24 cellular contexts compared by ENCODE assay signal in the genomic region with DNA sequence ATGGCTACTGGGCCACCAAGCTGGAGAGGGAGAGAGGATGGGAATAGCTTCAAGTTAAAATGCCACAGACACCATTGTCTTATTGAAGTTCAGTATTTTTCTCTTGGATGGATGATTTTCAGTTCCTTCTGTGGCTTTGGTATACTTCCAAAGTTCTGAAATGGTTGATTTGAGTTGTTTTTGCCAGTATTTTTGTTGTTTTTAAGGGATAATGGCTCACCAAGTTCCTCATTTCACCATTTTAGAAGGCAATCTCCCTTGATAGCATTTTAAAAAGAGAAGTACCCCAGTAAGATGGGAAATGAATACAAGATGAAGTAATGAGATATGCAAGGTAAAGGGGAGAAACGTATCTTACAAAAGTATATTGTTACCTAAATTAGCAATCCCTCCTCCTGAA. TPM values are rescaled to one million over a fixed set of nuclear protein-coding genes. Genes with fewer than 3 reads are reported as not detected.
"Had no signal": no experiment of that assay in that cellular context is flagged by ENCODE, and none has a peak within 500 bp of the region (broad histone marks: within the 10 kb centered on the region; RNA-seq: fewer than 3 reads in every experiment).

No MANE protein-coding gene starts in this region.

- DNase-seq: activated CD4-positive, CD25-positive, alpha-beta regulatory T cell treated with anti-CD3 and anti-CD28 coated beads, Interleukin-2, amount 50 U/mL, for 72 hours; activated CD8-positive, alpha-beta memory T cell treated with anti-CD3 and anti-CD28 coated beads for 24 hours; activated CD8-positive, alpha-beta memory T cell treated with anti-CD3 and anti-CD28 coated beads, Interleukin-2, amount 50 U/mL, for 48 hours; activated effector memory CD4-positive, alpha-beta T cell treated with Interleukin-2 at 50 U/mL for 16 hours; activated naive CD4-positive, alpha-beta T cell treated with anti-CD3 and anti-CD28 coated beads, Interleukin-2, amount 10 ng/mL, durations not matched to agents 7 days and 5 days; activated T-cell treated with anti-CD3 and anti-CD28 coated beads, Interleukin-2, amount 50 U/mL, for 48 hours; aorta; cortex of kidney; effector CD8-positive, alpha-beta T cell; left ventricle myocardium superior; mesenchymal stem cell; naive thymus-derived CD4-positive, alpha-beta T cell; pancreas; sigmoid colon; stimulated activated CD4-positive, alpha-beta T cell treated with anti-CD3 and anti-CD28 coated beads, Interleukin-4, amount 100 ng/mL, for 4 hours; stimulated activated naive B cell treated with anti-CD40 and anti-IgM and Interleukin-4, amounts not matched to agents 10 μg/mL and 1 μg/mL and 100 μg/mL, for 72 hours; T-cell; T-helper 9 cell; upper lobe of right lung had no signal

- H3K4me3 ChIP-seq: breast epithelium, esophagus muscularis mucosa, neural progenitor cell, pancreas, sigmoid colon, thoracic aorta, upper lobe of right lung had no signal

- H3K36me3 ChIP-seq: breast epithelium, esophagus muscularis mucosa, neural progenitor cell, pancreas, sigmoid colon, thoracic aorta, upper lobe of right lung had no signal

- H3K4me1 ChIP-seq: breast epithelium, esophagus muscularis mucosa, pancreas, sigmoid colon, upper lobe of right lung had no signal

- ATAC-seq: left ventricle myocardium superior; naive thymus-derived CD4-positive, alpha-beta T cell; pancreas; stimulated activated naive B cell treated with anti-CD40 and anti-IgM and Interleukin-4, amounts not matched to agents 10 μg/mL and 1 μg/mL and 100 μg/mL, for 72 hours; T-cell; upper lobe of right lung had no signal

- H3K27me3 ChIP-seq: breast epithelium, esophagus muscularis mucosa, neural progenitor cell, pancreas had no signal

- H2AFZ ChIP-seq: neural progenitor cell had no signal

- H3K9me3 ChIP-seq: breast epithelium, esophagus muscularis mucosa, pancreas, thoracic aorta, upper lobe of right lung had no signal

- H3K4me2 ChIP-seq: neural progenitor cell had no signal

- H3K27ac ChIP-seq: breast epithelium, esophagus muscularis mucosa, neural progenitor cell, pancreas, sigmoid colon, upper lobe of right lung, VCaP had no signal

- H3K9ac ChIP-seq: neural progenitor cell had no signal

RNA-seq across cellular contexts. Expression of a gene that starts 18.5 kb away (rescaled TPM):
- polyA plus RNA-seq: aorta; naive thymus-derived CD4-positive, alpha-beta T cell; pancreas; sigmoid colon had no signal

RNA-seq across cellular contexts. Expression of a gene that starts 22.3 kb away (rescaled TPM):
- polyA plus RNA-seq: aorta; naive thymus-derived CD4-positive, alpha-beta T cell had no signal

RNA-seq across cellular contexts. Expression of a gene that starts 32.2 kb away (rescaled TPM):
- polyA plus RNA-seq: naive thymus-derived CD4-positive, alpha-beta T cell had no signal
